In genomic region chr6:136289579-136290405, GRCh38 we compare ENCODE assay signal across 8 cellular contexts. TPM values are rescaled to one million over a fixed set of nuclear protein-coding genes. Genes with fewer than 3 reads are reported as not detected.
DNase-seq lines count a peak whose midpoint lies in the region; ATAC-seq, FAIRE-seq and TF ChIP-seq lines count a peak whose summit lies in the region.

BCLAF1 (minus strand) TSS chr6:136289846; CDS start chr6:136279866, 9,980 bp downstream.

- peak within 1 kb of the TSS; percentile 98 to 99 for H3K27ac ChIP-seq in ascending aorta
- peak within 1 kb of the TSS; percentile 100 for H3K27ac ChIP-seq in right atrium auricular region
- peak within 1 kb of the TSS; percentile 100 for H3K27ac ChIP-seq in psoas muscle

- H3K9me3 ChIP-seq in ascending aorta (no peaks in the 10 kb centered on the region), right atrium auricular region (no peaks in the 10 kb centered on the region), psoas muscle (no peaks in the 10 kb centered on the region)

- H3K9me3 Mint-ChIP-seq in T-helper 2 cell treated with Interferon-gamma antibody and Interleukin-4, amounts not matched to agents 5 μg/mL and 100 μg/mL, for 36 hours, result no peaks in the 10 kb centered on the region

- H3K36me3 Mint-ChIP-seq in T-helper 2 cell treated with Interferon-gamma antibody and Interleukin-4, amounts not matched to agents 5 μg/mL and 100 μg/mL, for 36 hours (ENCODE audit: low read depth), result peaks cover 36% of the 10 kb centered on the region

- H3K4me3 ChIP-seq in ascending aorta, result peak within 1 kb of the TSS; percentile 76 to 83
- peak within 1 kb of the TSS; percentile 93 to 98 for H3K4me3 ChIP-seq in right atrium auricular region
- H3K4me3 ChIP-seq in psoas muscle, result peak within 1 kb of the TSS; percentile 96

- H3K27me3 Mint-ChIP-seq in T-helper 2 cell treated with Interferon-gamma antibody and Interleukin-4, amounts not matched to agents 5 μg/mL and 100 μg/mL, for 36 hours (ENCODE audit: low read depth), result peaks cover 4% of the 10 kb centered on the region

- peaks cover 32% of the 10 kb centered on the region for H3K4me1 Mint-ChIP-seq in T-helper 2 cell treated with Interferon-gamma antibody and Interleukin-4, amounts not matched to agents 5 μg/mL and 100 μg/mL, for 36 hours (ENCODE audit: low read depth)

- H3K36me3 ChIP-seq in ascending aorta, result no peaks in the 10 kb centered on the region
- H3K36me3 ChIP-seq in right atrium auricular region, result no peaks in the 10 kb centered on the region
- H3K36me3 ChIP-seq in psoas muscle (ENCODE audit: insufficient read depth in 1 of 2, low read depth in 1 of 2), result no peaks in the 10 kb centered on the region

- TF ChIP-seq CTCF in ascending aorta (IDR thresholded peaks at IDR 0.05) (no peak), right atrium auricular region (IDR thresholded peaks at IDR 0.05) (no peak), psoas muscle (IDR thresholded peaks at IDR 0.05) (no peak)

- peak within 1 kb of the TSS; percentile 93 for H3K4me3 Mint-ChIP-seq in T-helper 2 cell treated with Interferon-gamma antibody and Interleukin-4, amounts not matched to agents 5 μg/mL and 100 μg/mL, for 36 hours

- H3K27ac Mint-ChIP-seq in T-helper 2 cell treated with Interferon-gamma antibody and Interleukin-4, amounts not matched to agents 5 μg/mL and 100 μg/mL, for 36 hours, result peak within 1 kb of the TSS; percentile 100

- peaks cover 13 to 22% of the 10 kb centered on the region in 2 donors for H3K4me1 ChIP-seq in ascending aorta
- H3K4me1 ChIP-seq in right atrium auricular region, result peaks cover 0 to 47% of the 10 kb centered on the region in 2 donors
- H3K4me1 ChIP-seq in psoas muscle, result peaks cover 45% of the 10 kb centered on the region

- peak; percentile 71 for FAIRE-seq in urothelium cell line (lab: Jason Lieb, UNC)

- DNase-seq in NCI-H1930 (lab: John Stamatoyannopoulos, UW) (peak; percentile 97 to 99), ascending aorta (ENCODE audit: low spot score in 2 of 2) (peak; percentile 99 to 100), right atrium auricular region (ENCODE audit: low spot score) (peak; percentile 100), psoas muscle (peak; percentile 100), urothelium cell line (ENCODE audit: low spot score) (peak; percentile 97)
- peak; percentile 100 for DNase-seq in T-helper 2 cell treated with Interferon-gamma antibody and Interleukin-4, amounts not matched to agents 5 μg/mL and 100 μg/mL, for 36 hours (ENCODE audit: low spot score)

- ATAC-seq in GM18502 (IDR thresholded peaks at IDR 0.05; ENCODE audit: poor library complexity, unreplicated experiment), result peak; percentile 93
- peak; percentile 88 for ATAC-seq in HG02970 (IDR thresholded peaks at IDR 0.05; ENCODE audit: low FRiP score, unreplicated experiment)
- ATAC-seq in psoas muscle, result peak; percentile 92 to 95 (median 94)

- 0% methylated on average over 60 of the region's 60 CpGs for WGBS in psoas muscle, 3 donors

- intact Hi-C loops in ascending aorta (cut with DNase I), result loop anchor here (1.0 to 10.0 kb wide), 7 partner anchors 39 to 1578 kb away; partner anchors contain the start of genes AHI1, IFNGR1, MAP3K5 and MAP7
- intact Hi-C loops in psoas muscle (cut with DNase I), result loop anchor here in 1 of 2 donors (5.0 kb wide), 1 partner anchor 37 kb away; the partner anchor contains the start of gene MTFR2

- H3K27me3 ChIP-seq in ascending aorta (no peaks in the 10 kb centered on the region), right atrium auricular region (no peaks in the 10 kb centered on the region), psoas muscle (ENCODE audit: insufficient read depth in 3 of 3, low read length in 2 of 3) (no peaks in the 10 kb centered on the region)

RNA-seq across cellular contexts. Expression of gene BCLAF1, which starts in this region (rescaled TPM):
- total RNA-seq in ascending aorta (42.6 TPM), right atrium auricular region (10 to 100 TPM; 47.9 to 49.4 TPM), psoas muscle (100 to 1,000 TPM in 2 of 4 donors, 10 to 100 TPM in 2; 82.5 to 110 (median 102) TPM)
- polyA plus RNA-seq in psoas muscle, result 10 to 100 TPM; 22.9 to 56.2 (median 41.3) TPM

Comparison
In these comparisons a context has a peak if more than half of its experiments do, and no peak if none do; other contexts are left out.
1. Peak in every context shown above with its lines: DNase-seq, ATAC-seq, H3K4me3 ChIP-seq and H3K27ac ChIP-seq.